In genomic region chr5:132473019-132473531, GRCh38 we compare ENCODE assay signal across 7 cellular contexts. TPM values are rescaled to one million over a fixed set of nuclear protein-coding genes. Genes with fewer than 3 reads are reported as not detected.
DNase-seq lines count a peak whose midpoint lies in the region; ATAC-seq lines count a peak whose summit lies in the region.

No MANE protein-coding gene starts in this region.

- DNase-seq in activated T-cell treated with anti-CD3 and anti-CD28 coated beads, Interleukin-2, amount 50 U/mL, for 4 hours, result peak; percentile 53
- DNase-seq in stimulated activated CD4-positive, alpha-beta T cell treated with anti-CD3 and anti-CD28 coated beads, Interleukin-4, amount 100 ng/mL, for 1 hour, result peak; percentile 47
- no peak for DNase-seq in HUDEP-2 (lab: John Stamatoyannopoulos, UW; ENCODE audit: unreplicated experiment in 76 of 76)
- no peak for DNase-seq in NCI-H2081 treated with DMSO at 0.1 percent for 48 hours (lab: John Stamatoyannopoulos, UW)
- DNase-seq in GM03348 (ENCODE audit: low spot score), result no peak

- peaks cover 88% of the 10 kb centered on the region for H3K4me1 Mint-ChIP-seq in activated T-cell treated with anti-CD3 and anti-CD28 coated beads, Interleukin-2, amount 50 U/mL, for 4 hours (ENCODE audit: low read depth)

- H3K9me3 Mint-ChIP-seq in activated T-cell treated with anti-CD3 and anti-CD28 coated beads, Interleukin-2, amount 50 U/mL, for 4 hours, result no peaks in the 10 kb centered on the region

- H3K4me3 Mint-ChIP-seq in activated T-cell treated with anti-CD3 and anti-CD28 coated beads, Interleukin-2, amount 50 U/mL, for 4 hours, result peak overlapping the region; percentile 37

- no peaks in the 10 kb centered on the region for H3K27me3 Mint-ChIP-seq in activated T-cell treated with anti-CD3 and anti-CD28 coated beads, Interleukin-2, amount 50 U/mL, for 4 hours (ENCODE audit: low read depth)

- peaks cover 1% of the 10 kb centered on the region for H3K36me3 Mint-ChIP-seq in activated T-cell treated with anti-CD3 and anti-CD28 coated beads, Interleukin-2, amount 50 U/mL, for 4 hours (ENCODE audit: insufficient read depth)

- ATAC-seq in GM19452 (IDR thresholded peaks at IDR 0.05; ENCODE audit: unreplicated experiment), result peak; percentile 93
- ATAC-seq in HG03432 (IDR thresholded peaks at IDR 0.05; ENCODE audit: unreplicated experiment), result peak; percentile 89
- peak; percentile 16 to 29 for ATAC-seq in activated T-cell treated with anti-CD3 and anti-CD28 coated beads, Interleukin-2, amount 50 U/mL, for 4 hours

RNA-seq across cellular contexts. Expression of gene IRF1, which starts 17.5 kb away (rescaled TPM):
- total RNA-seq in activated T-cell treated with anti-CD3 and anti-CD28 coated beads, Interleukin-2, amount 50 U/mL, for 4 hours, result 100 to 1,000 TPM; 342 to 390 (median 377) TPM

Comparison
In these comparisons a context has a peak if more than half of its experiments do, and no peak if none do; other contexts are left out.
1. ATAC-seq: peak in every context shown above with its lines; median percentile 93 in GM19452; 89 in HG03432; 22 in activated T-cell treated with anti-CD3 and anti-CD28 coated beads, Interleukin-2, amount 50 U/mL, for 4 hours.
2. DNase-seq: peak in activated T-cell treated with anti-CD3 and anti-CD28 coated beads, Interleukin-2, amount 50 U/mL, for 4 hours (single experiment) and stimulated activated CD4-positive, alpha-beta T cell treated with anti-CD3 and anti-CD28 coated beads, Interleukin-4, amount 100 ng/mL, for 1 hour (single experiment); none in HUDEP-2 (0 of 76), NCI-H2081 treated with DMSO at 0.1 percent for 48 hours (single experiment) and GM03348 (single experiment).